ENCODE assay signal across 8 cellular contexts in the genomic region with DNA sequence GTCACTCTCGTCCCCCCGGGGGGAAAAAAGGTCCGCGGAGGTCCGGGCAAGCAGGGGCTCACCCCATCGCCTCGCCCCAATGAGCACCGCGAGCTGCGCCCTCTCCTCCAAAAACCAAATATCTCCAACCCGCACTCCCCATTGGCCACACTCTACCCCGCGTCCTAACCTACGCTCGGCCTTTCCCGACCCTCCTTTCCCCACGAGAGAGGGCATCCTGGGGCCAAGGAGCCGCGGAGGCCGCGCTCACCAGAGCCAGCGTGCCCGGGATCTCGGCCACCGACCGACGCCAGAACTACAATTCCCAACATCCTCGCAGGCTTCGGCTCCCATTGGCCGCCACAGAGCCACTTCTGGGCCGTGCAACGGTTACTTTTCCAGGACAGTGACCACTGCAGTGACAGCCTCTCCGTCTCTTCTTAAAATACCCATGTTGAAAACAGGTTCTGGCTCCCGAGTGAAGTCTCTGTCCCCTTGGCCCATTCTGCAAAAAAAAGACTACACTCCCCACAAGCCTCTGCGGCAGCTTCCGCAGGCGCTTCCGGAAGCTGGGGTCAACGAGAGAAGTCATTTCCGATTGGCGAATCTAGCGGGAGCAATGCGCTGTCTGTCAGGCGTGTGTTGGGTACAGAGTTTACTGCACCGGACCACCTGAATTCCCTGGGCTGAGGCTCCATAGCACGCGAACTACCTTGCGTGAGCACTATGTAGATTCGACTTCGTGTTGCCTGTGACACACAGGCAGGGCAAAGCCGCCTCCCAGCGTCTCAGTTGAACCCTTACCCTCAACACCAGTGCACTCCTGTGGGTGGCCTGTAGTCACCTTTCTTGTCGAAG.
DNase-seq lines count a peak whose midpoint lies in the region; ATAC-seq, FAIRE-seq and TF ChIP-seq lines count a peak whose summit lies in the region.

Gene ZNF343 (minus strand): TSS at position 285 of the 837 bp plus-strand sequence. CDS start 15,020 bp downstream, outside the sequence.

- ATAC-seq in GM18867 (IDR thresholded peaks at IDR 0.05; ENCODE audit: unreplicated experiment): peak; percentile 93
- ATAC-seq in HG03097 (IDR thresholded peaks at IDR 0.05; ENCODE audit: low FRiP score, unreplicated experiment): peak; percentile 91

- no peak for DNase-seq in AG04449 (ENCODE audit: low read depth, low spot score)
- DNase-seq in NCI-H2196 treated with DMSO at 0.1 percent for 48 hours (lab: John Stamatoyannopoulos, UW; ENCODE audit: unreplicated experiment): peak; percentile 69
- DNase-seq in cardiac fibroblast (ENCODE audit: low read depth in 2 of 2): peak; percentile 82 to 84
- DNase-seq in stimulated activated CD4-positive, alpha-beta T cell treated with anti-CD3 and anti-CD28 coated beads, Interleukin-12 subunit alpha, Interleukin-12 subunit beta, amount 100 ng/mL, for 4 hours: peak; percentile 68

- TF ChIP-seq CTCF in AG04449 (IDR thresholded peaks at IDR 0.05; ENCODE audit: insufficient read depth, low read length, missing control alignments) (no peak), WI38 (IDR thresholded peaks at IDR 0.05; ENCODE audit: low read depth, low read length) (no peak), cardiac fibroblast (IDR thresholded peaks at IDR 0.05; ENCODE audit: low read depth, low read length) (peak; percentile 7)

- peak; percentile 90 for FAIRE-seq in islet of Langerhans (lab: Jason Lieb, UNC)

- H3K4me3 ChIP-seq in AG04449 (ENCODE audit: low read depth, low read length): peak within 1 kb of the TSS; percentile 89
- peak within 1 kb of the TSS; percentile 75 for H3K4me3 ChIP-seq in WI38 (ENCODE audit: low read depth, low read length)
- peak within 1 kb of the TSS; percentile 78 to 89 for H3K4me3 ChIP-seq in cardiac fibroblast (replicated peaks in 1 of 2; ENCODE audit: low read depth in 2 of 2, low read length in 2 of 2)

- POLR2A ChIA-PET in AG04449 (lab: Yijun Ruan, JAX): interaction anchor here (0.6 to 1.0 kb wide), 3 partner anchors 11 to 39 kb away, joined by 3 to 4 read pairs (median 3); partner anchors contain the start of gene SNRPB

- CTCF ChIA-PET in AG04449 (lab: Yijun Ruan, JAX): interaction anchor here (2.8 to 9.6 kb wide), 2 partner anchors 12 to 13 kb away, joined by 9 to 176 read pairs; no protein-coding TSS in a partner anchor
